ENCODE assay signal across 9 cellular contexts in genomic region chr18:29874519-29875098, GRCh38.
DNase-seq lines count a peak whose midpoint lies in the region; ATAC-seq and TF ChIP-seq lines count a peak whose summit lies in the region.
"Had no signal": no experiment of that assay in that cellular context is flagged by ENCODE, and none has a peak within 500 bp of the region (broad histone marks: within the 10 kb centered on the region; RNA-seq: fewer than 3 reads in every experiment).

No MANE protein-coding gene starts in this region.

- H3K27ac ChIP-seq in iPS DF 6.9 (ENCODE audit: low read length) (no peak overlapping the region), ovary (no peak overlapping the region)
- H3K27ac ChIP-seq: SJSA1 had no signal

- in situ Hi-C loops in G401 (cut with HindIII; ENCODE audit: low sequenced_read_pairs) = no loop called here

- H3K4me3 Mint-ChIP-seq in activated CD4-positive, alpha-beta memory T cell treated with anti-CD3 and anti-CD28 coated beads, Interleukin-2, amount 10 ng/mL, durations not matched to agents 7 days and 5 days = no peak overlapping the region

- H3K9me3 Mint-ChIP-seq in activated CD4-positive, alpha-beta memory T cell treated with anti-CD3 and anti-CD28 coated beads, Interleukin-2, amount 10 ng/mL, durations not matched to agents 7 days and 5 days = peaks cover 8% of the 10 kb centered on the region

- TF ChIP-seq POLR2A in ovary (IDR thresholded peaks at IDR 0.05) = no peak

- H3K27me3 Mint-ChIP-seq in activated CD4-positive, alpha-beta memory T cell treated with anti-CD3 and anti-CD28 coated beads, Interleukin-2, amount 10 ng/mL, durations not matched to agents 7 days and 5 days = no peaks in the 10 kb centered on the region

- H3K4me3 ChIP-seq in iPS DF 6.9 (ENCODE audit: low read length) (no peak overlapping the region), ovary (no peak overlapping the region)
- H3K4me3 ChIP-seq: SJSA1 had no signal

- H3K27ac Mint-ChIP-seq in activated CD4-positive, alpha-beta memory T cell treated with anti-CD3 and anti-CD28 coated beads, Interleukin-2, amount 10 ng/mL, durations not matched to agents 7 days and 5 days = no peak overlapping the region

- POLR2A ChIA-PET in activated CD4-positive, alpha-beta memory T cell treated with anti-CD3 and anti-CD28 coated beads, Interleukin-2, amount 10 ng/mL, durations not matched to agents 7 days and 5 days (lab: Charles Lee) = no interaction called here

- intact Hi-C loops in ovary (cut with DNase I) = no loop called here

- H3K4me1 Mint-ChIP-seq in activated CD4-positive, alpha-beta memory T cell treated with anti-CD3 and anti-CD28 coated beads, Interleukin-2, amount 10 ng/mL, durations not matched to agents 7 days and 5 days = no peaks in the 10 kb centered on the region

- H3K36me3 Mint-ChIP-seq in activated CD4-positive, alpha-beta memory T cell treated with anti-CD3 and anti-CD28 coated beads, Interleukin-2, amount 10 ng/mL, durations not matched to agents 7 days and 5 days (ENCODE audit: low read depth) = no peaks in the 10 kb centered on the region

- no peak for ATAC-seq in HG03175 (IDR thresholded peaks at IDR 0.05; ENCODE audit: unreplicated experiment)

- no peak for TF ChIP-seq CTCF in ovary (IDR thresholded peaks at IDR 0.05)

- DNase-seq in G401 (ENCODE audit: low spot score) (peak; percentile 40), HuH-7 (ENCODE audit: low spot score) (peak; percentile 2), SK-N-DZ (ENCODE audit: low spot score) (peak; percentile 47), iPS DF 6.9 (ENCODE audit: low read depth, low spot score) (peak; percentile 37), ovary (no peak)
- no peak for DNase-seq in activated CD4-positive, alpha-beta memory T cell treated with anti-CD3 and anti-CD28 coated beads, Interleukin-2, amount 10 ng/mL, durations not matched to agents 7 days and 5 days
- no peak for DNase-seq in activated CD4-positive, alpha-beta T cell treated with anti-CD3 and anti-CD28 coated beads, Interleukin-2, amount 50 U/mL, for 4 hours

- H3K36me3 ChIP-seq in iPS DF 6.9 (ENCODE audit: control insufficient read depth, insufficient read depth, low read length) (no peaks in the 10 kb centered on the region), ovary (no peaks in the 10 kb centered on the region)
- H3K36me3 ChIP-seq: SJSA1 had no signal

- TF ChIP-seq EP300 in ovary (IDR thresholded peaks at IDR 0.05) = no peak

- no peaks in the 10 kb centered on the region; the same call in 1 of the 2 replicates for H3K9me3 ChIP-seq in iPS DF 6.9 (ENCODE audit: control insufficient read depth, insufficient read depth, low read length)
- no peaks in the 10 kb centered on the region for H3K9me3 ChIP-seq in ovary
- H3K9me3 ChIP-seq: SJSA1 had no signal

- H3K27me3 ChIP-seq in iPS DF 6.9 (ENCODE audit: control insufficient read depth, insufficient read depth, low read length) (no peaks in the 10 kb centered on the region), ovary (no peaks in the 10 kb centered on the region)
- H3K27me3 ChIP-seq: SJSA1 had no signal

- H3K4me1 ChIP-seq in iPS DF 6.9 (ENCODE audit: control insufficient read depth, insufficient read depth, low read length) = no peaks in the 10 kb centered on the region
- no peaks in the 10 kb centered on the region for H3K4me1 ChIP-seq in ovary (ENCODE audit: insufficient read depth)
- H3K4me1 ChIP-seq: SJSA1 had no signal

- no CpG with 5 or more reads among the region's 3 CpGs for WGBS in iPS DF 6.9 (ENCODE audit: insufficient coverage, insufficient read length)
- 85 to 96% (median 88%) methylated on average over 3 of the region's 3 CpGs for WGBS in ovary, 3 donors

- CTCF ChIA-PET in activated CD4-positive, alpha-beta memory T cell treated with anti-CD3 and anti-CD28 coated beads, Interleukin-2, amount 10 ng/mL, durations not matched to agents 7 days and 5 days (lab: Charles Lee) = interaction anchor here (1.2 kb wide), 1 partner anchor 16 kb away, joined by 3 read pairs; no protein-coding TSS in a partner anchor

Comparison
In these comparisons a context has a peak if more than half of its experiments do, and no peak if none do; other contexts are left out.
1. DNase-seq: peak in G401 (single experiment), HuH-7 (single experiment), SK-N-DZ (single experiment) and iPS DF 6.9 (single experiment); none in ovary (0 of 5), activated CD4-positive, alpha-beta memory T cell treated with anti-CD3 and anti-CD28 coated beads, Interleukin-2, amount 10 ng/mL, durations not matched to agents 7 days and 5 days (single experiment) and activated CD4-positive, alpha-beta T cell treated with anti-CD3 and anti-CD28 coated beads, Interleukin-2, amount 50 U/mL, for 4 hours (0 of 2).